12 cellular contexts compared by ENCODE assay signal in the genomic region with DNA sequence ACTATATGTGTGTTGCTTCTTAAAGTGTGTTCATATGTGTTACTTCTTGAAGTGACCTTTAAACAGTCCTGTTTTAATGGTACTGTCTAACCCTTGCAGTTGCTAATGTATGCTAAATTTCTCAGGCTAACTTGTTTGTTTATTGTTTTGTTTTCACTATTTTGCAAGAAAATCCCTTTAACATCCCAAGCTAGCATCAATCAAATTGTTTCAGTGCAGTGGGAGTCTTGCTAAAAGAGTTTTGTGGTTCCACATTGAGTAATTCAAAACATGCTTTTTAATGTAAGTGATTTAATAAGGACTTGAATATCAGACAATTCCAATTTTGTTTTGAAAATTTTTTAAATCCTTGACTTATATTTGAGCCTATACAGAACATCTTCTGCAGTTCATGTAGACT. TPM values are rescaled to one million over a fixed set of nuclear protein-coding genes. Genes with fewer than 3 reads are reported as not detected.
DNase-seq lines count a peak whose midpoint lies in the region; ATAC-seq and TF ChIP-seq lines count a peak whose summit lies in the region.
"Had no signal": no experiment of that assay in that cellular context is flagged by ENCODE, and none has a peak within 500 bp of the region (broad histone marks: within the 10 kb centered on the region; RNA-seq: fewer than 3 reads in every experiment).

No MANE protein-coding gene starts in this region.

- H3K9ac ChIP-seq in BLaER1 treated with 17β-estradiol and CSF1 and Interleukin-3, amounts not matched to agents 10 nM and 100 nM, result peak overlapping the region in 2 of 11 experiments; percentile 2 to 29; a peak in 1 of 22 replicates
- H3K9ac ChIP-seq in PC-3 (ENCODE audit: low read length), result no peak overlapping the region

- H3K9me3 Mint-ChIP-seq in type B pancreatic cell, result no peaks in the 10 kb centered on the region

- ATAC-seq in PC-3 (no peak), GM18517 (IDR thresholded peaks at IDR 0.05; ENCODE audit: unreplicated experiment) (no peak), GM21528 (IDR thresholded peaks at IDR 0.05; ENCODE audit: low FRiP score, unreplicated experiment) (no peak)
- ATAC-seq: GM23338 had no signal

- H3K4me1 Mint-ChIP-seq in type B pancreatic cell (ENCODE audit: unreplicated experiment), result peaks cover 33% of the 10 kb centered on the region

- no peak overlapping the region for H3K27ac ChIP-seq in BLaER1 treated with 17β-estradiol and CSF1 and Interleukin-3, amounts not matched to agents 10 nM and 100 nM
- H3K27ac ChIP-seq in PC-3 (ENCODE audit: low read length), result no peak overlapping the region

- peak overlapping the region; percentile 34 for H3K4me3 Mint-ChIP-seq in type B pancreatic cell
- H3K4me3 Mint-ChIP-seq: GM23338, H9 had no signal

- peaks cover 0 to 10% (median 0%) of the 10 kb centered on the region in 11 experiments; a peak in 2 of 22 replicates for H3K36me3 ChIP-seq in BLaER1 treated with 17β-estradiol and CSF1 and Interleukin-3, amounts not matched to agents 10 nM and 100 nM
- H3K36me3 ChIP-seq in PC-3 (ENCODE audit: low read depth, low read length) (no peaks in the 10 kb centered on the region), H7 (replicated peaks; ENCODE audit: control insufficient read depth, insufficient read depth, low read length) (no peaks in the 10 kb centered on the region)

- peaks cover 0 to 16% (median 0%) of the 10 kb centered on the region in 11 experiments; a peak in 5 of 22 replicates for H3K27me3 ChIP-seq in BLaER1 treated with 17β-estradiol and CSF1 and Interleukin-3, amounts not matched to agents 10 nM and 100 nM
- H3K27me3 ChIP-seq in PC-3 (ENCODE audit: low read length), result no peaks in the 10 kb centered on the region
- H3K27me3 ChIP-seq in H7 (ENCODE audit: control insufficient read depth, insufficient read depth, low read length), result peaks cover 33% of the 10 kb centered on the region

- H4K20me1 ChIP-seq in BLaER1 treated with 17β-estradiol and CSF1 and Interleukin-3, amounts not matched to agents 10 nM and 100 nM, result peaks cover 74 to 91% (median 87%) of the 10 kb centered on the region in 11 experiments; a peak in 21 of 22 replicates
- H4K20me1 ChIP-seq in PC-3 (ENCODE audit: low read length), result peaks cover 52% of the 10 kb centered on the region

- peaks cover 94% of the 10 kb centered on the region for H3K79me2 ChIP-seq in PC-3 (ENCODE audit: low read length)

- no peaks in the 10 kb centered on the region for H3K36me3 Mint-ChIP-seq in type B pancreatic cell
- H3K36me3 Mint-ChIP-seq: CD4-positive, CD25-positive, alpha-beta regulatory T cell had no signal

- peak overlapping the region; percentile 87 to 97 (median 93) for H3K4me2 ChIP-seq in BLaER1 treated with 17β-estradiol and CSF1 and Interleukin-3, amounts not matched to agents 10 nM and 100 nM
- H3K4me2 ChIP-seq in PC-3 (ENCODE audit: low read length), result peak overlapping the region; percentile 95
- H3K4me2 ChIP-seq: GM23338 had no signal

- intact Hi-C loops in PC-3 (cut with micrococcal nuclease), result loop anchor here (10.0 kb wide), 1 partner anchor 112 kb away; no protein-coding TSS in a partner anchor

- TF ChIP-seq CTCF in PC-3 (conservative IDR thresholded peaks at IDR 0.05; ENCODE audit: low read depth, low read length), result no peak
- no peak for TF ChIP-seq CTCF in type B pancreatic cell (conservative IDR thresholded peaks at IDR 0.05)

- no peaks in the 10 kb centered on the region for H3F3A ChIP-seq in PC-3 (ENCODE audit: low read length, unreplicated experiment)

- no peaks in the 10 kb centered on the region for H3K9me2 ChIP-seq in PC-3 (replicated peaks; ENCODE audit: low read length)

- no peak overlapping the region for H2AFZ ChIP-seq in PC-3 (ENCODE audit: low read length)
- H2AFZ ChIP-seq: GM23338 had no signal

- POLR2A ChIA-PET in PC-3 (lab: Charles Lee; ENCODE audit: unreplicated experiment), result no interaction called here

- no TSS peak for BruUV-seq in PC-3 (replicated peaks; lab: Mats Ljungman, UMichigan)

- peaks cover 61% of the 10 kb centered on the region for H3K27me3 Mint-ChIP-seq in type B pancreatic cell

- peak overlapping the region in 6 of 10 experiments; percentile 83 to 98 (median 93); a peak in 10 of 20 replicates for H3K4me3 ChIP-seq in BLaER1 treated with 17β-estradiol and CSF1 and Interleukin-3, amounts not matched to agents 10 nM and 100 nM
- H3K4me3 ChIP-seq in PC-3 (ENCODE audit: low read length) (peak overlapping the region; percentile 91; the same call in 1 of the 2 replicates), H7 (ENCODE audit: insufficient read depth, low read depth, low read length) (no peak overlapping the region)
- H3K4me3 ChIP-seq: GM23338 had no signal

- DNase-seq in PC-3 (no peak), fibroblast of peridontal ligament (ENCODE audit: extremely low read depth) (peak; percentile 25), type B pancreatic cell (ENCODE audit: extremely low spot score, unreplicated experiment) (no peak), H7 (no peak)
- DNase-seq: CD4-positive, CD25-positive, alpha-beta regulatory T cell; DMS53; GF-D8; H9 had no signal

- H3K4me1 ChIP-seq in BLaER1 treated with 17β-estradiol and CSF1 and Interleukin-3, amounts not matched to agents 10 nM and 100 nM, result peaks cover 70 to 80% (median 72%) of the 10 kb centered on the region in 10 experiments
- H3K4me1 ChIP-seq in PC-3 (ENCODE audit: insufficient read depth, low read length), result peaks cover 29% of the 10 kb centered on the region

- no peak overlapping the region for H3K27ac Mint-ChIP-seq in type B pancreatic cell
- H3K27ac Mint-ChIP-seq: CD4-positive, CD25-positive, alpha-beta regulatory T cell; GM23338; H9 had no signal

- H3K9me3 ChIP-seq in BLaER1 treated with 17β-estradiol and CSF1 and Interleukin-3, amounts not matched to agents 10 nM and 100 nM (replicated peaks in 1 of 11), result no peaks in the 10 kb centered on the region
- H3K9me3 ChIP-seq in PC-3 (ENCODE audit: low read length), result no peaks in the 10 kb centered on the region

- CTCF ChIA-PET in PC-3 (lab: Charles Lee), result no interaction called here

RNA-seq across cellular contexts. Expression of a gene that starts 3.6 kb away (rescaled TPM):
- total RNA-seq in PC-3 (2014; rRNA removed) (11.7 and 16.3 TPM in 2 replicates), type B pancreatic cell (ENCODE audit: low replicate concordance) (2.5 and 13.9 TPM in 2 replicates)
- 0.80 and 1.0 TPM in 2 replicates for total RNA-seq in H7 (2014; rRNA removed; shearing (Covaris generic))
